2 cellular contexts compared by ENCODE assay signal in genomic region chr3:50239649-50240048, GRCh38.
TF ChIP-seq lines count a peak whose summit lies in the region.

No MANE protein-coding gene starts in this region.

TF ChIP-seq in liver, 16 proteins besides CTCF, POLR2A, EP300 and RAD21:
- TF ChIP-seq RXRA (IDR thresholded peaks at IDR 0.05): no peak
- TF ChIP-seq, protein P1, sequence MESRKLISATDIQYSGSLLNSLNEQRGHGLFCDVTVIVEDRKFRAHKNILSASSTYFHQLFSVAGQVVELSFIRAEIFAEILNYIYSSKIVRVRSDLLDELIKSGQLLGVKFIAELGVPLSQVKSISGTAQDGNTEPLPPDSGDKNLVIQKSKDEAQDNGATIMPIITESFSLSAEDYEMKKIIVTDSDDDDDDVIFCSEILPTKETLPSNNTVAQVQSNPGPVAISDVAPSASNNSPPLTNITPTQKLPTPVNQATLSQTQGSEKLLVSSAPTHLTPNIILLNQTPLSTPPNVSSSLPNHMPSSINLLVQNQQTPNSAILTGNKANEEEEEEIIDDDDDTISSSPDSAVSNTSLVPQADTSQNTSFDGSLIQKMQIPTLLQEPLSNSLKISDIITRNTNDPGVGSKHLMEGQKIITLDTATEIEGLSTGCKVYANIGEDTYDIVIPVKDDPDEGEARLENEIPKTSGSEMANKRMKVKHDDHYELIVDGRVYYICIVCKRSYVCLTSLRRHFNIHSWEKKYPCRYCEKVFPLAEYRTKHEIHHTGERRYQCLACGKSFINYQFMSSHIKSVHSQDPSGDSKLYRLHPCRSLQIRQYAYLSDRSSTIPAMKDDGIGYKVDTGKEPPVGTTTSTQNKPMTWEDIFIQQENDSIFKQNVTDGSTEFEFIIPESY (IDR thresholded peaks at IDR 0.05): no peak
- TF ChIP-seq GABPA (IDR thresholded peaks at IDR 0.05 in 1 of 2, conservative IDR thresholded peaks at IDR 0.05 in 1 of 2): no peak
- TF ChIP-seq JUND (IDR thresholded peaks at IDR 0.05): no peak
- TF ChIP-seq, protein P2, sequence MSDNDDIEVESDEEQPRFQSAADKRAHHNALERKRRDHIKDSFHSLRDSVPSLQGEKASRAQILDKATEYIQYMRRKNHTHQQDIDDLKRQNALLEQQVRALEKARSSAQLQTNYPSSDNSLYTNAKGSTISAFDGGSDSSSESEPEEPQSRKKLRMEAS (IDR thresholded peaks at IDR 0.05): no peak

TF ChIP-seq in HepG2, 621 proteins besides CTCF, POLR2A, EP300 and RAD21:
- TF ChIP-seq, protein P3, sequence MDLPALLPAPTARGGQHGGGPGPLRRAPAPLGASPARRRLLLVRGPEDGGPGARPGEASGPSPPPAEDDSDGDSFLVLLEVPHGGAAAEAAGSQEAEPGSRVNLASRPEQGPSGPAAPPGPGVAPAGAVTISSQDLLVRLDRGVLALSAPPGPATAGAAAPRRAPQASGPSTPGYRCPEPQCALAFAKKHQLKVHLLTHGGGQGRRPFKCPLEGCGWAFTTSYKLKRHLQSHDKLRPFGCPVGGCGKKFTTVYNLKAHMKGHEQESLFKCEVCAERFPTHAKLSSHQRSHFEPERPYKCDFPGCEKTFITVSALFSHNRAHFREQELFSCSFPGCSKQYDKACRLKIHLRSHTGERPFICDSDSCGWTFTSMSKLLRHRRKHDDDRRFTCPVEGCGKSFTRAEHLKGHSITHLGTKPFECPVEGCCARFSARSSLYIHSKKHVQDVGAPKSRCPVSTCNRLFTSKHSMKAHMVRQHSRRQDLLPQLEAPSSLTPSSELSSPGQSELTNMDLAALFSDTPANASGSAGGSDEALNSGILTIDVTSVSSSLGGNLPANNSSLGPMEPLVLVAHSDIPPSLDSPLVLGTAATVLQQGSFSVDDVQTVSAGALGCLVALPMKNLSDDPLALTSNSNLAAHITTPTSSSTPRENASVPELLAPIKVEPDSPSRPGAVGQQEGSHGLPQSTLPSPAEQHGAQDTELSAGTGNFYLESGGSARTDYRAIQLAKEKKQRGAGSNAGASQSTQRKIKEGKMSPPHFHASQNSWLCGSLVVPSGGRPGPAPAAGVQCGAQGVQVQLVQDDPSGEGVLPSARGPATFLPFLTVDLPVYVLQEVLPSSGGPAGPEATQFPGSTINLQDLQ (CRISPR knock-in tag; IDR thresholded peaks at IDR 0.05): no peak
- no peak for TF ChIP-seq AGO2 (optimal IDR thresholded peaks at IDR 0.05; ENCODE audit: low read depth, low read length)
- TF ChIP-seq ZNF629 (CRISPR knock-in tag; conservative IDR thresholded peaks at IDR 0.05): no peak
- no peak for TF ChIP-seq ZBTB3 (CRISPR knock-in tag; IDR thresholded peaks at IDR 0.05; ENCODE audit: borderline replicate concordance, low read depth)
- no peak for TF ChIP-seq FOXK2 (IDR thresholded peaks at IDR 0.05)
- TF ChIP-seq JDP2 (CRISPR knock-in tag; IDR thresholded peaks at IDR 0.05; ENCODE audit: borderline replicate concordance): no peak
- TF ChIP-seq, protein P4, sequence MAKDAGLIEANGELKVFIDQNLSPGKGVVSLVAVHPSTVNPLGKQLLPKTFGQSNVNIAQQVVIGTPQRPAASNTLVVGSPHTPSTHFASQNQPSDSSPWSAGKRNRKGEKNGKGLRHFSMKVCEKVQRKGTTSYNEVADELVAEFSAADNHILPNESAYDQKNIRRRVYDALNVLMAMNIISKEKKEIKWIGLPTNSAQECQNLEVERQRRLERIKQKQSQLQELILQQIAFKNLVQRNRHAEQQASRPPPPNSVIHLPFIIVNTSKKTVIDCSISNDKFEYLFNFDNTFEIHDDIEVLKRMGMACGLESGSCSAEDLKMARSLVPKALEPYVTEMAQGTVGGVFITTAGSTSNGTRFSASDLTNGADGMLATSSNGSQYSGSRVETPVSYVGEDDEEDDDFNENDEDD (CRISPR knock-in tag; IDR thresholded peaks at IDR 0.05; ENCODE audit: borderline replicate concordance): no peak
- no peak for TF ChIP-seq ZNF605 (CRISPR knock-in tag; IDR thresholded peaks at IDR 0.05)
- TF ChIP-seq ZNF609 (CRISPR knock-in tag; IDR thresholded peaks at IDR 0.05; ENCODE audit: borderline replicate concordance): no peak
- TF ChIP-seq ATM (IDR thresholded peaks at IDR 0.05; ENCODE audit: borderline replicate concordance): no peak
- TF ChIP-seq MLX (CRISPR knock-in tag; IDR thresholded peaks at IDR 0.05): no peak
- TF ChIP-seq ZNF274 (CRISPR knock-in tag; IDR thresholded peaks at IDR 0.05): no peak
TF ChIP-seq in HepG2: peak in this region for 0.
